In the genomic region with DNA sequence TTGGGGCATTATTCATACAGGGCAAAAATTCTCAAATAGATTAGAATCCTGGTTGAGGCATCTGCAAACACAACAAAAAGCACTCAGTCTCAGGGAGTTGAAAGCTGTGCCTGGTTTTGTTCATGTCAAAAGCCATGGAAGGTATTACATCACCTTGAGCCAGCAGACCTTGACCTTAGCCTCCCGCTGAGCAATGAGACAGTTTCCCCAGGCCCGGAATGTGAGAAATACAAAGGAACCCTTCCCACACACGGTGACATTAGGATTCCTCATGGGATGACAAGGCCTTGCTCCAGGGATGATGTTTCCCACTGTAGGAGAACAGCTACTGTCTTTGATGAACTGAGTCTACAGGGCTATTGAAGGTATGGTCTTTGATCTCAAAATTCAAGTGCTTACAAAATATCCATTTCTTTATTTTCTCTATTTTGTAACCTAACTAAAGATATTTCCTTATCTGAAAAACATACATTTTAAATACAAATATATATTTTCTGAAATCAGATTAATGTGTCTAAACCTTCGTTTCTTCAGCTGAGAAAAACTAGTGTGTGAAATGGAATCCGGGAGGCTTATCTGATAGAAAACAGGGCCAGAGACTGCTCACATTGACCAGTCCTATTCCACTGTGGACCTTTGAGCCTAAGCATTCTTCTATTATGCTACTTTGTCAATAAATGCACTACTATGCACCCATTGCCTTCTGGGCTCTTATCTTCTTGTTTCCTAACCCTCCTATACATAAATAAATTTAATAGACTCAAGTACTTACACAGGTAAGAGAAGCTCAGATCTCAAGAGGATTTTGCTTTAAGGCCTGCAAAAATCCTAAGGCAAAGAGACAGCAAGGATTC, we compare ENCODE assay signal across 1 cellular context.
TF ChIP-seq lines count a peak whose summit lies in the region.

No MANE protein-coding gene starts in this region.

TF ChIP-seq in liver, 16 proteins besides CTCF, POLR2A, EP300 and RAD21 (continued from another document):
- TF ChIP-seq GABPA (IDR thresholded peaks at IDR 0.05 in 1 of 2, conservative IDR thresholded peaks at IDR 0.05 in 1 of 2) (no peak), TAF1 (conservative IDR thresholded peaks at IDR 0.05) (no peak), NR2F2 (IDR thresholded peaks at IDR 0.05) (no peak), HNF4G (IDR thresholded peaks at IDR 0.05) (peak; percentile 35), EGR1 (IDR thresholded peaks at IDR 0.05; ENCODE audit: low read depth in 2 of 2) (no peak)
